Comparison of ENCODE assay signal across 9 cellular contexts in the genomic region with DNA sequence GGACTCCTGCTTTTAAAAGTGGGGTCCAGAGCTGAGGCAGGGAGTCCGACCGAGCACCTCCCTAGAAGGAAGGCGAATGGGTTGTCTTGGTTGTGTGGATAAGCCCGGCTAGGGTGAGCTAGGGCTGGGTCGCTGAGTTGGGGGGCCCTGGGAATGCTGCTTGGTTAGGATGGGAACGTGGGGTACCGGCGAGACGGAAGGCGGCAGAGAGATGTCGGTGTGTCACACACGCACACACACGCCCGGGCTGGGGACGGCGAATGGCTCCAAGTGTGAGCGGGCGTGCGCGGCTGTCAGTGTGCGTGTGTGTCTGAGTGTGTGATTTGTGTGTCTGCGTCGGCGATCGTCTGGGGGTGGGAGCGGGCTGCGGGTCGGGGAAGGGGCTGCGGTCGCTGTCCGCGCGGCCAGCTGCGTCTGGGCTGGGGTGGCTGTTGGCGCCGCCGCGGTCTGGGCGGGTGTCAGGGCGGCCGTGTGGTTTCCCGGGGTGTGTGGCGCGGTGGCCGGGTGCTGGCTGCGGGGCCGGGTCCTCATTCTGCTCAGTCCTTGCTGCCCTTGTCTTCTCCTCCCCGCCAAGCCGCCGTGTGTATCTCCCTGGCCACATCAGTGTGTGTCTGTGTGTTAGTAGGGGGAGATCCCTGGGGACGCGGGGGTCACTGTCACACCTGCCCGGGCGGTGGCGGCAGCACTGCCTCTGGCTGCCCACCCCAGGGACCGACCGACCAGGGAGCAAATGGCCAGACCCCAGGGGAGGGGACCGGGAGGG. TPM values are rescaled to one million over a fixed set of nuclear protein-coding genes. Genes with fewer than 3 reads are reported as not detected.
A peak's percentile ranks its signal among the peaks of the same experiment; 100 is the strongest.
DNase-seq lines count a peak whose midpoint lies in the region.
"Had no signal": no experiment of that assay in that cellular context is flagged by ENCODE, and none has a peak within 500 bp of the region (broad histone marks: within the 10 kb centered on the region; RNA-seq: fewer than 3 reads in every experiment).

No MANE protein-coding gene starts in this region.

- H3K9ac ChIP-seq in duodenal mucosa (ENCODE audit: low read depth in 1 of 2, low read length in 2 of 2) (peak overlapping the region in 1 of 2 donors; percentile 0), trophoblast cell (ENCODE audit: low read length) (no peak overlapping the region)

- peak; percentile 59 for DNase-seq in DMS 273 (lab: John Stamatoyannopoulos, UW; ENCODE audit: unreplicated experiment)
- DNase-seq in DMS 273 treated with DMSO at 0.1 percent for 48 hours (lab: John Stamatoyannopoulos, UW) = no peak
- DNase-seq in NCI-H526 treated with DMSO at 0.1 percent for 48 hours (lab: John Stamatoyannopoulos, UW) = peak; percentile 80
- no peak for DNase-seq in trophoblast cell
- DNase-seq in MV-4-11 (lab: John Stamatoyannopoulos, UW) = no peak
- DNase-seq in EL = no peak
- DNase-seq in NCI-H2196 (lab: John Stamatoyannopoulos, UW; ENCODE audit: unreplicated experiment) = no peak
- DNase-seq: NCI-H1436 had no signal

- H2AFZ ChIP-seq in trophoblast cell (ENCODE audit: insufficient read depth, low read length, poor library complexity) = no peak overlapping the region

- H3K9me3 ChIP-seq in duodenal mucosa (ENCODE audit: control insufficient read depth in 1 of 2, low read length in 2 of 2) = no peaks in the 10 kb centered on the region
- peaks cover 8% of the 10 kb centered on the region for H3K9me3 ChIP-seq in trophoblast cell (ENCODE audit: insufficient read depth, low read depth, low read length)

- H3K4me3 ChIP-seq in duodenal mucosa (ENCODE audit: low read depth in 1 of 2, low read length in 2 of 2) = peak overlapping the region; percentile 22 to 44
- H3K4me3 ChIP-seq in trophoblast cell (ENCODE audit: low read depth, low read length) = no peak overlapping the region

- H2AK5ac ChIP-seq in trophoblast cell (ENCODE audit: low read length) = no peak overlapping the region

- no peaks in the 10 kb centered on the region for H3K79me2 ChIP-seq in trophoblast cell (ENCODE audit: control insufficient read depth, insufficient read depth, low read length, poor library complexity)

- no peak overlapping the region for H4K12ac ChIP-seq in trophoblast cell (ENCODE audit: low read depth, low read length)

- H3K4me1 ChIP-seq in duodenal mucosa (ENCODE audit: control insufficient read depth in 1 of 2, insufficient read depth in 2 of 2, low read length in 2 of 2) (peaks cover 53 to 56% of the 10 kb centered on the region in 2 donors), trophoblast cell (ENCODE audit: control insufficient read depth in 1 of 2, insufficient read depth in 2 of 2, low read length in 2 of 2) (peaks cover 21 to 32% of the 10 kb centered on the region in 2 experiments)

- H3K36me3 ChIP-seq in duodenal mucosa (ENCODE audit: control insufficient read depth in 1 of 2, insufficient read depth in 2 of 2, low read length in 2 of 2) (no peaks in the 10 kb centered on the region), trophoblast cell (ENCODE audit: control insufficient read depth in 1 of 2, insufficient read depth in 2 of 2, low read length in 2 of 2) (no peaks in the 10 kb centered on the region)

- WGBS in trophoblast cell (ENCODE audit: extremely low coverage, insufficient coverage, insufficient read length) = no CpG with 5 or more reads among the region's 58 CpGs

- H4K8ac ChIP-seq in trophoblast cell (ENCODE audit: low read depth, low read length) = no peak overlapping the region

- H3K27me3 ChIP-seq in duodenal mucosa (ENCODE audit: control insufficient read depth in 1 of 2, insufficient read depth in 2 of 2, low read length in 2 of 2) (peaks cover 41 to 50% of the 10 kb centered on the region in 2 donors), trophoblast cell (ENCODE audit: insufficient read depth, low read length) (peaks cover 51% of the 10 kb centered on the region)

- H3K18ac ChIP-seq in trophoblast cell (ENCODE audit: low read length) = no peak overlapping the region

- no peak overlapping the region for H2BK12ac ChIP-seq in trophoblast cell (ENCODE audit: low read length)

- H2BK5ac ChIP-seq in trophoblast cell (ENCODE audit: low read depth, low read length, poor library complexity) = no peak overlapping the region

- H4K91ac ChIP-seq in trophoblast cell (ENCODE audit: low read depth, low read length) = no peak overlapping the region

- H3K23ac ChIP-seq in trophoblast cell (ENCODE audit: low read length) = peak overlapping the region; percentile 86

- H3K14ac ChIP-seq in trophoblast cell (ENCODE audit: low read length) = no peak overlapping the region

- H3K27ac ChIP-seq in duodenal mucosa (ENCODE audit: low read depth, low read length) (no peak overlapping the region), trophoblast cell (ENCODE audit: low read depth, low read length) (no peak overlapping the region)

- H3K4ac ChIP-seq in trophoblast cell (ENCODE audit: low read depth, low read length) = no peak overlapping the region

- H2BK120ac ChIP-seq in trophoblast cell (ENCODE audit: insufficient read depth, low read length, poor library complexity) = no peak overlapping the region

- H3K79me1 ChIP-seq in trophoblast cell (ENCODE audit: low read length) = no peaks in the 10 kb centered on the region

- peak overlapping the region; percentile 79 for H3K4me2 ChIP-seq in trophoblast cell (ENCODE audit: low read length)

RNA-seq across cellular contexts. Expression of gene EFNA3, which starts 1.0 kb away (rescaled TPM):
- polyA plus RNA-seq in trophoblast cell (2013) = 2.5 and 2.7 TPM in 2 replicates

RNA-seq across cellular contexts. Expression of gene EFNA4, which starts 16.1 kb away (rescaled TPM):
- 16.4 and 16.6 TPM in 2 replicates for polyA plus RNA-seq in trophoblast cell (2013)

RNA-seq across cellular contexts. Expression of gene ADAM15, which starts 28.6 kb away (rescaled TPM):
- polyA plus RNA-seq in trophoblast cell (2013) = 16.6 and 17.0 TPM in 2 replicates

RNA-seq across cellular contexts. Expression of gene DCST1, which starts 46.0 kb away (rescaled TPM):
- 0.22 and 0.26 TPM in 2 replicates for polyA plus RNA-seq in trophoblast cell (2013)

RNA-seq across cellular contexts. Expression of gene DCST2, which starts 46.1 kb away (rescaled TPM):
- polyA plus RNA-seq in trophoblast cell (2013) = 0.55 and 0.56 TPM in 2 replicates

Comparison
In these comparisons a context has a peak if more than half of its experiments do, and no peak if none do; other contexts are left out.
1. DNase-seq: peak in DMS 273 (single experiment) and NCI-H526 treated with DMSO at 0.1 percent for 48 hours (single experiment); none in DMS 273 treated with DMSO at 0.1 percent for 48 hours (single experiment), trophoblast cell (0 of 2), MV-4-11 (single experiment), EL (single experiment) and NCI-H2196 (single experiment).